14 cellular contexts compared by ENCODE assay signal in the genomic region with DNA sequence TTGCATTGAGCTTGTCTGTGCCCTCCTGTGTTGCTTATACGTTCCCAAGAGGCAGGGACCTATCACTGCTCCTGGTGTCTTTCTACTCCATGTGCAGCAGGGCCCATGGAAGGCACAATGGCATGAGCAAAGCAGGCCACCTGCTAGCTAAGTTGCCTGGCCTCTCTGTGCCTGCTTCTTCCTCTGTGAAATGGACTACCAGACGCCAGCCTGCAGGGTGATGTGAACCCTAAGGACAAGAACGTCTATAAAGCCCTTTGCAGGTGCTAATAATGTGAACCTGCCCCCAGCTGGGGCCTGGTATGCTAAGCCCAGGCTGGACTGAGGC. TPM values are rescaled to one million over a fixed set of nuclear protein-coding genes. Genes with fewer than 3 reads are reported as not detected.
DNase-seq lines count a peak whose midpoint lies in the region; ATAC-seq and TF ChIP-seq lines count a peak whose summit lies in the region.
"Had no signal": no experiment of that assay in that cellular context is flagged by ENCODE, and none has a peak within 500 bp of the region (broad histone marks: within the 10 kb centered on the region; RNA-seq: fewer than 3 reads in every experiment).

No MANE protein-coding gene starts in this region.

- ATAC-seq in natural killer cell treated with Interleukin-12 subunit alpha and Interleukin-12 subunit beta and Interleukin-15 and Interleukin-18, amount 100 ng/mL, for 72 hours: no peak
- ATAC-seq in natural killer cell (no peak), T-helper 17 cell (no peak), HG03108 (IDR thresholded peaks at IDR 0.05; ENCODE audit: unreplicated experiment) (no peak), foreskin keratinocyte (no peak), left lung (no peak)

- no peaks in the 10 kb centered on the region for H3K9me3 Mint-ChIP-seq in natural killer cell treated with Interleukin-12 subunit alpha and Interleukin-12 subunit beta and Interleukin-15 and Interleukin-18, amount 100 ng/mL, for 72 hours
- no peaks in the 10 kb centered on the region for H3K9me3 Mint-ChIP-seq in natural killer cell
- no peaks in the 10 kb centered on the region for H3K9me3 Mint-ChIP-seq in mesothelial cell of epicardium

- H3K4me3 Mint-ChIP-seq in natural killer cell treated with Interleukin-12 subunit alpha and Interleukin-12 subunit beta and Interleukin-15 and Interleukin-18, amount 100 ng/mL, for 72 hours: peak overlapping the region; percentile 3
- H3K4me3 Mint-ChIP-seq in natural killer cell: no peak overlapping the region
- H3K4me3 Mint-ChIP-seq in T-helper 17 cell: no peak overlapping the region
- H3K4me3 Mint-ChIP-seq in mesothelial cell of epicardium: no peak overlapping the region

- TF ChIP-seq CTCF in natural killer cell (IDR thresholded peaks at IDR 0.05): no peak
- no peak for TF ChIP-seq CTCF in foreskin keratinocyte (conservative IDR thresholded peaks at IDR 0.05)
- TF ChIP-seq CTCF in mesothelial cell of epicardium (IDR thresholded peaks at IDR 0.05; ENCODE audit: unreplicated experiment): no peak
- no peak for TF ChIP-seq CTCF in left lung (IDR thresholded peaks at IDR 0.05)

- H3K9me3 ChIP-seq in T-helper 17 cell (ENCODE audit: control insufficient read depth, low read length, poor library complexity, severe bottlenecking) (no peaks in the 10 kb centered on the region), mucosa of rectum (ENCODE audit: control insufficient read depth in 2 of 2, low read length in 2 of 2) (no peaks in the 10 kb centered on the region), left lung (no peaks in the 10 kb centered on the region)

- H3K4me1 ChIP-seq in mucosa of rectum (ENCODE audit: control insufficient read depth in 2 of 2, insufficient read depth in 2 of 2, low read length in 2 of 2): peaks cover 43 to 47% of the 10 kb centered on the region in 2 donors
- no peaks in the 10 kb centered on the region for H3K4me1 ChIP-seq in foreskin keratinocyte
- peaks cover 15 to 43% of the 10 kb centered on the region in 2 donors for H3K4me1 ChIP-seq in left lung

- peak overlapping the region; percentile 0 to 66 for H3K27ac Mint-ChIP-seq in natural killer cell treated with Interleukin-12 subunit alpha and Interleukin-12 subunit beta and Interleukin-15 and Interleukin-18, amount 100 ng/mL, for 72 hours
- H3K27ac Mint-ChIP-seq in natural killer cell: peak overlapping the region in 1 of 2 donors; percentile 74
- H3K27ac Mint-ChIP-seq in T-helper 17 cell: peak overlapping the region; percentile 45
- no peak overlapping the region for H3K27ac Mint-ChIP-seq in mesothelial cell of epicardium

- H3K27me3 ChIP-seq in mucosa of rectum (ENCODE audit: control insufficient read depth in 2 of 2, insufficient read depth in 2 of 2, low read length in 2 of 2) (no peaks in the 10 kb centered on the region), foreskin keratinocyte (no peaks in the 10 kb centered on the region), left lung (no peaks in the 10 kb centered on the region)

- DNase-seq in natural killer cell treated with Interleukin-12 subunit alpha and Interleukin-12 subunit beta and Interleukin-15 and Interleukin-18, amount 100 ng/mL, for 72 hours (ENCODE audit: low spot score): no peak
- DNase-seq in natural killer cell (no peak), T-helper 17 cell (no peak), foreskin keratinocyte (no peak), mesothelial cell of epicardium (ENCODE audit: low spot score in 2 of 2, unreplicated experiment in 2 of 2) (no peak), left lung (no peak)
- DNase-seq: activated CD4-positive, CD25-positive, alpha-beta regulatory T cell; activated T-cell treated with anti-CD3 and anti-CD28 coated beads for 4 hours; mesendoderm; NCI-H1105 treated with DMSO at 0.1 percent for 48 hours; SW 1271 had no signal

- H3K4me3 ChIP-seq in mucosa of rectum (ENCODE audit: low read length in 2 of 2): no peak overlapping the region
- no peak overlapping the region for H3K4me3 ChIP-seq in left lung

- H3K4me1 Mint-ChIP-seq in natural killer cell treated with Interleukin-12 subunit alpha and Interleukin-12 subunit beta and Interleukin-15 and Interleukin-18, amount 100 ng/mL, for 72 hours (ENCODE audit: low read depth in 2 of 2): peaks cover 31 to 33% of the 10 kb centered on the region in 2 donors
- H3K4me1 Mint-ChIP-seq in natural killer cell (peaks cover 36 to 51% of the 10 kb centered on the region in 2 donors), T-helper 17 cell (peaks cover 29% of the 10 kb centered on the region), mesothelial cell of epicardium (peaks cover 18% of the 10 kb centered on the region)

- peak overlapping the region in 1 of 2 donors; percentile 19 for H3K9ac ChIP-seq in mucosa of rectum (ENCODE audit: low read depth in 1 of 2, low read length in 2 of 2)

- H3K27me3 Mint-ChIP-seq in natural killer cell treated with Interleukin-12 subunit alpha and Interleukin-12 subunit beta and Interleukin-15 and Interleukin-18, amount 100 ng/mL, for 72 hours: no peaks in the 10 kb centered on the region
- no peaks in the 10 kb centered on the region for H3K27me3 Mint-ChIP-seq in natural killer cell (ENCODE audit: low read depth in 2 of 2)
- no peaks in the 10 kb centered on the region for H3K27me3 Mint-ChIP-seq in T-helper 17 cell
- H3K27me3 Mint-ChIP-seq in mesothelial cell of epicardium (ENCODE audit: low read depth): no peaks in the 10 kb centered on the region

- H3K36me3 ChIP-seq in mucosa of rectum (ENCODE audit: control insufficient read depth in 2 of 2, insufficient read depth in 2 of 2, low read length in 2 of 2) (peaks cover 30 to 39% of the 10 kb centered on the region in 2 donors), left lung (peaks cover 0 to 36% of the 10 kb centered on the region in 2 donors)

- H3K36me3 Mint-ChIP-seq in natural killer cell treated with Interleukin-12 subunit alpha and Interleukin-12 subunit beta and Interleukin-15 and Interleukin-18, amount 100 ng/mL, for 72 hours: peaks cover 5% of the 10 kb centered on the region
- peaks cover 12% of the 10 kb centered on the region for H3K36me3 Mint-ChIP-seq in natural killer cell
- peaks cover 13% of the 10 kb centered on the region for H3K36me3 Mint-ChIP-seq in T-helper 17 cell (ENCODE audit: low read depth)
- H3K36me3 Mint-ChIP-seq in mesothelial cell of epicardium: peaks cover 16% of the 10 kb centered on the region

- H3K27ac ChIP-seq in mucosa of rectum (ENCODE audit: low read depth in 2 of 2, low read length in 2 of 2): peak overlapping the region; percentile 76 to 82
- no peak overlapping the region for H3K27ac ChIP-seq in foreskin keratinocyte
- H3K27ac ChIP-seq in left lung: peak overlapping the region in 1 of 2 donors; percentile 61

- intact Hi-C loops in natural killer cell (cut with micrococcal nuclease) (no loop called here), left lung (cut with DNase I) (no loop called here)

RNA-seq across cellular contexts. Expression of a gene that starts 4.1 kb away (rescaled TPM):
- 100 to 1,000 TPM; 105 to 111 TPM for total RNA-seq in natural killer cell treated with Interleukin-12 subunit alpha and Interleukin-12 subunit beta and Interleukin-15 and Interleukin-18, amount 100 ng/mL, for 72 hours
- total RNA-seq in natural killer cell (100 to 1,000 TPM in 1 of 3 donors, 10 to 100 TPM in 2; 76.9 to 102 (median 94.9) TPM), T-helper 17 cell (10 to 100 TPM; 58.4 to 96.3 TPM), foreskin keratinocyte (73.6 and 74.9 TPM in 2 replicates), mesothelial cell of epicardium (79.4 to 83.6 TPM (median 83.2 TPM) in 3 replicates), left lung (100 to 1,000 TPM; 115 to 188 TPM)
- polyA plus RNA-seq in foreskin keratinocyte: 56.1 and 58.1 TPM in 2 replicates

RNA-seq across cellular contexts. Expression of a gene that starts 4.9 kb away (rescaled TPM):
- total RNA-seq in natural killer cell treated with Interleukin-12 subunit alpha and Interleukin-12 subunit beta and Interleukin-15 and Interleukin-18, amount 100 ng/mL, for 72 hours: 100 to 1,000 TPM; 104 to 117 TPM
- 10 to 100 TPM; 40.9 to 44.6 (median 44.0) TPM for total RNA-seq in natural killer cell
- 10 to 100 TPM; 35.2 to 41.2 TPM for total RNA-seq in T-helper 17 cell
- total RNA-seq in foreskin keratinocyte: 176 and 223 TPM in 2 replicates
- polyA plus RNA-seq in foreskin keratinocyte: 239 and 282 TPM in 2 replicates
- 95.1 to 110 TPM (median 102 TPM) in 3 replicates for total RNA-seq in mesothelial cell of epicardium
- total RNA-seq in left lung: 10 to 100 TPM; 62.7 to 67.3 TPM

RNA-seq across cellular contexts. Expression of a gene that starts 42.0 kb away (rescaled TPM):
- total RNA-seq in natural killer cell treated with Interleukin-12 subunit alpha and Interleukin-12 subunit beta and Interleukin-15 and Interleukin-18, amount 100 ng/mL, for 72 hours: 1 to 10 TPM; 1.8 to 2.3 TPM
- total RNA-seq in natural killer cell (1 to 10 TPM; 1.7 to 4.8 (median 2.3) TPM), T-helper 17 cell (under 1 TPM in 1 of 2 donors, not detected in 1; 0.40 TPM), foreskin keratinocyte (6.5 and 8.5 TPM in 2 replicates), mesothelial cell of epicardium (28.7 to 32.5 TPM (median 30.8 TPM) in 3 replicates), left lung (10 to 100 TPM in 1 of 2 donors, 1 to 10 TPM in 1; 6.8 to 11.4 TPM)
- polyA plus RNA-seq in foreskin keratinocyte: 8.4 and 11.4 TPM in 2 replicates

RNA-seq across cellular contexts. Expression of a gene that starts 52.1 kb away (rescaled TPM):
- 10 to 100 TPM; 13.7 to 59.5 TPM for total RNA-seq in natural killer cell treated with Interleukin-12 subunit alpha and Interleukin-12 subunit beta and Interleukin-15 and Interleukin-18, amount 100 ng/mL, for 72 hours
- total RNA-seq in natural killer cell (10 to 100 TPM in 1 of 3 donors, 1 to 10 TPM in 2; 4.0 to 11.9 (median 7.0) TPM), T-helper 17 cell (10 to 100 TPM; 20.1 to 54.3 TPM), foreskin keratinocyte (4.1 and 10.1 TPM in 2 replicates), mesothelial cell of epicardium (16.1 to 18.2 TPM (median 17.5 TPM) in 3 replicates), left lung (10 to 100 TPM; 42.5 to 96.4 TPM)
- polyA plus RNA-seq in foreskin keratinocyte: 4.5 and 15.2 TPM in 2 replicates

RNA-seq across cellular contexts. Expression of a gene that starts 55.7 kb away (rescaled TPM):
- total RNA-seq in natural killer cell treated with Interleukin-12 subunit alpha and Interleukin-12 subunit beta and Interleukin-15 and Interleukin-18, amount 100 ng/mL, for 72 hours: 1 to 10 TPM in 1 of 2 donors, under 1 TPM in 1; 0.84 to 1.9 TPM
- total RNA-seq in natural killer cell (1 to 10 TPM in 1 of 3 donors, under 1 TPM in 2; 0.33 to 1.6 (median 0.50) TPM), T-helper 17 cell (1 to 10 TPM; 1.5 to 2.8 TPM), foreskin keratinocyte (not detected in 2 replicates), mesothelial cell of epicardium (1.3 to 1.5 TPM (median 1.3 TPM) in 3 replicates), left lung (1 to 10 TPM in 1 of 2 donors, under 1 TPM in 1; 0.50 to 2.2 TPM)
- not detected in 2 replicates for polyA plus RNA-seq in foreskin keratinocyte
- total RNA-seq: dermis microvascular lymphatic vessel endothelial cell had no signal
